In the genomic region with DNA sequence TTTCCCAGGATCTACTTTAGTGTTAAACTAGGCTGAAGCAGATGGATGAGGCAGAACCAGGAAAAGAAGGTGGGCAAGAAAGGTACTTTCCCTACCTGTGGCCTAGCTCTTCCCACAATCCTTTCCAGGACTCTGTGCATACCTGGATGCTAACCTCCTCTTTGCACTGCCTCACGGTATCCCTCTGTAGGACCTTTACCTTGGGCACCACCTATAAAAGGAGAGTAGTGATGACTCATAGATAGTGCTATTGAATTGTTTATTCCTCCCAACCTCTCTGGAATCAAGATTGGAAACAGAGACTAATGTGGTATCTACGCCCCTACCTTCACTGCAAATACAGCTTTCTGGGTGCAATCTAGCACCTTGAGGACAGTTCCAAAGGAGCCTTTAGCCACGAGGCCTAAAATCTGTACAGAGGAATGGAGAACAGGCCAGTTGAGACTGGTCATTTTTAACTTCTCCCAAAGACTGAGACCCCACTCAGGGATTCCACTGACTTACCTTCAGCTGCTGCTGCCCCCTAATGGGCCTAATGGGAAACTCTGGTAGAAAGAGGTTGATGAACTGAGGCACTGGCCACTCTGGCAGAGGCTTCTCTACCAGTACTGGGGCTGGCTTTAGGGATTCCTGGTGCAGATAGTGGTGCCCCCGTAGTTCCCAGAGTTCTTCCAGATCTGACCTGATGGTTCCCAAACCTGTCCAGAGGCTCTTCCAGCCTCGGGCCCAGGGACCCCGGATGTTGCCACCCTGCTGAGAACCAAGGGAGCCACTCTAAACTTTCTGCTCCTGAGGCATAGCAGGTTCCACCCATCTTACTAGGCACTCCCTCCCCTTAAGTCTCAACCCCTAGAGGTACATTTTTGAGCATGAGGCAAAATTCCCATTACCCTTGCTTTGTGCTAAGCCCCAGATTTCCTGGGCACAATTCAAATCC, we compare ENCODE assay signal across 9 cellular contexts. TPM values are rescaled to one million over a fixed set of nuclear protein-coding genes. Genes with fewer than 3 reads are reported as not detected.
A peak's percentile ranks its signal among the peaks of the same experiment; 100 is the strongest.
DNase-seq lines count a peak whose midpoint lies in the region; ATAC-seq and TF ChIP-seq lines count a peak whose summit lies in the region.
"Had no signal": no experiment of that assay in that cellular context is flagged by ENCODE, and none has a peak within 500 bp of the region (broad histone marks: within the 10 kb centered on the region; RNA-seq: fewer than 3 reads in every experiment).

No MANE protein-coding gene starts in this region.

- peaks cover 36% of the 10 kb centered on the region for H3K36me3 ChIP-seq in cardiac muscle cell

- no peaks in the 10 kb centered on the region for H3K9me3 Mint-ChIP-seq in activated naive CD8-positive, alpha-beta T cell treated with anti-CD3 and anti-CD28 coated beads for 36 hours
- H3K9me3 Mint-ChIP-seq: central memory CD8-positive, alpha-beta T cell had no signal

- peak; percentile 76 for DNase-seq in NCI-H82 (lab: John Stamatoyannopoulos, UW)
- no peak for DNase-seq in NCI-H82 treated with DMSO at 0.1 percent for 48 hours (lab: John Stamatoyannopoulos, UW; ENCODE audit: unreplicated experiment)
- DNase-seq in NCI-H345 treated with DMSO at 0.1 percent for 48 hours (lab: John Stamatoyannopoulos, UW; ENCODE audit: unreplicated experiment), result peak; percentile 2
- DNase-seq in activated naive CD8-positive, alpha-beta T cell treated with anti-CD3 and anti-CD28 coated beads for 36 hours, result peak; percentile 13
- peak; percentile 58 for DNase-seq in cardiac muscle cell (ENCODE audit: low read depth in 1 of 2, low spot score in 1 of 2)
- no peak for DNase-seq in sciatic nerve (ENCODE audit: low spot score)
- no peak for DNase-seq in GOT3 (lab: John Stamatoyannopoulos, UW)

- intact Hi-C loops in sciatic nerve (cut with DNase I), result loop anchor here (10.0 kb wide), 1 partner anchor 108 kb away; a partner anchor contains a TSS

- TF ChIP-seq CTCF in cardiac muscle cell (IDR thresholded peaks at IDR 0.05; ENCODE audit: low read depth, low read length), result peak; percentile 77

- H3K27ac Mint-ChIP-seq in activated naive CD8-positive, alpha-beta T cell treated with anti-CD3 and anti-CD28 coated beads for 36 hours, result no peak overlapping the region

- H3K27me3 Mint-ChIP-seq in activated naive CD8-positive, alpha-beta T cell treated with anti-CD3 and anti-CD28 coated beads for 36 hours, result no peaks in the 10 kb centered on the region
- H3K27me3 Mint-ChIP-seq: central memory CD8-positive, alpha-beta T cell had no signal

- H3K27me3 ChIP-seq in cardiac muscle cell, result no peaks in the 10 kb centered on the region

- no peak overlapping the region for H3K4me3 ChIP-seq in cardiac muscle cell

- no peaks in the 10 kb centered on the region for H3K4me1 ChIP-seq in cardiac muscle cell (ENCODE audit: low read depth)

- ATAC-seq in sciatic nerve (peak; percentile 56), HG03442 (IDR thresholded peaks at IDR 0.05; ENCODE audit: unreplicated experiment) (no peak)

- no peak overlapping the region for H3K27ac ChIP-seq in cardiac muscle cell

- H3K4me1 Mint-ChIP-seq in activated naive CD8-positive, alpha-beta T cell treated with anti-CD3 and anti-CD28 coated beads for 36 hours, result no peaks in the 10 kb centered on the region
- H3K4me1 Mint-ChIP-seq: central memory CD8-positive, alpha-beta T cell had no signal

- no peak overlapping the region for H3K4me3 Mint-ChIP-seq in activated naive CD8-positive, alpha-beta T cell treated with anti-CD3 and anti-CD28 coated beads for 36 hours
- H3K4me3 Mint-ChIP-seq: central memory CD8-positive, alpha-beta T cell had no signal

- no peaks in the 10 kb centered on the region for H3K9me3 ChIP-seq in cardiac muscle cell (ENCODE audit: low read depth)

- peaks cover 16% of the 10 kb centered on the region for H3K36me3 Mint-ChIP-seq in activated naive CD8-positive, alpha-beta T cell treated with anti-CD3 and anti-CD28 coated beads for 36 hours

RNA-seq across cellular contexts. Expression of a gene that starts 0.8 kb away (rescaled TPM):
- total RNA-seq in activated naive CD8-positive, alpha-beta T cell treated with anti-CD3 and anti-CD28 coated beads for 36 hours, result 10 to 100 TPM; 14.3 to 17.8 TPM
- total RNA-seq in cardiac muscle cell, result 7.3 and 16.2 TPM in 2 replicates
- 2.8 and 3.5 TPM in 2 replicates for polyA plus RNA-seq in cardiac muscle cell
- total RNA-seq in sciatic nerve, result 14.4 TPM

RNA-seq across cellular contexts. Expression of a gene that starts 14.4 kb away (rescaled TPM):
- 100 to 1,000 TPM; 111 to 122 TPM for total RNA-seq in activated naive CD8-positive, alpha-beta T cell treated with anti-CD3 and anti-CD28 coated beads for 36 hours
- 9.8 and 52.7 TPM in 2 replicates for total RNA-seq in cardiac muscle cell
- polyA plus RNA-seq in cardiac muscle cell, result 27.0 and 84.6 TPM in 2 replicates
- 20.9 TPM for total RNA-seq in sciatic nerve

RNA-seq across cellular contexts. Expression of a gene that starts 31.8 kb away (rescaled TPM):
- total RNA-seq in activated naive CD8-positive, alpha-beta T cell treated with anti-CD3 and anti-CD28 coated beads for 36 hours, result 100 to 1,000 TPM; 174 to 180 TPM
- total RNA-seq in cardiac muscle cell (67.3 and 89.0 TPM in 2 replicates), sciatic nerve (115 TPM)
- 49.2 and 49.9 TPM in 2 replicates for polyA plus RNA-seq in cardiac muscle cell

RNA-seq across cellular contexts. Expression of a gene that starts 36.5 kb away (rescaled TPM):
- 10 to 100 TPM; 85.6 to 85.8 TPM for total RNA-seq in activated naive CD8-positive, alpha-beta T cell treated with anti-CD3 and anti-CD28 coated beads for 36 hours
- total RNA-seq in cardiac muscle cell, result 183 and 334 TPM in 2 replicates
- 112 and 177 TPM in 2 replicates for polyA plus RNA-seq in cardiac muscle cell
- 99.7 TPM for total RNA-seq in sciatic nerve

RNA-seq across cellular contexts. Expression of a gene that starts 41.9 kb away (rescaled TPM):
- total RNA-seq in activated naive CD8-positive, alpha-beta T cell treated with anti-CD3 and anti-CD28 coated beads for 36 hours, result 10 to 100 TPM; 41.5 to 42.5 TPM
- total RNA-seq in cardiac muscle cell (107 and 114 TPM in 2 replicates), sciatic nerve (40.4 TPM)
- 121 and 122 TPM in 2 replicates for polyA plus RNA-seq in cardiac muscle cell

Comparison
In these comparisons a context has a peak if more than half of its experiments do, and no peak if none do; other contexts are left out.
1. DNase-seq: peak in NCI-H82 (single experiment), NCI-H345 treated with DMSO at 0.1 percent for 48 hours (single experiment), activated naive CD8-positive, alpha-beta T cell treated with anti-CD3 and anti-CD28 coated beads for 36 hours (single experiment) and cardiac muscle cell (2 of 2); none in NCI-H82 treated with DMSO at 0.1 percent for 48 hours (single experiment), sciatic nerve (single experiment) and GOT3 (single experiment).